2 cellular contexts compared by ENCODE assay signal in the genomic region with DNA sequence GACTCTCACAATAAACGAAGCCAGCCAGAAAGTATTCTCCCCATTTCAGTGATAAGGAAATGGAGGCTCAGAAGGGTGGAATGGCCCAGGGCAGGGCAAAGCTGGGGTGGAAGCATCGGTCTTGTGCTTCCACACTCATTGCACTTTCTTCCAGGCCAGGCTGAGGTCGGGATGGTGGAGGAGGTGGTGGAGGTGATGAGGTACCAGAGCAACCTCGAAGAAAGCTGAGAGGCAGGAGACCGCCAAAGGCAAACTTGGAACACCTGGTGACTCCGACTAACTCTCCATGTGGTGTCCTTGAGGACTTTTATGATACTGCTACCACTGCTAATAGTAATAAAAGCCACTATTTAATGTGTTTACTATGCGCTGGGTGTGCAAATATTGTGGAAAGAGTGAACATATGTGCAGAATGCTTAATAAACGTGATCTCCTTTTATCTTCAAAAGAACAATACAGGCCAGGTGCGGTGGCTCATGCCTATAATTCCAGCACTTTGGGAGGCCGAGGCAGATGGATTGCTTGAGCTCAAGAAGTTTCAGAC.
TF ChIP-seq lines count a peak whose summit lies in the region.

No MANE protein-coding gene starts in this region.

TF ChIP-seq in liver, 16 proteins besides CTCF, POLR2A, EP300 and RAD21:
- TF ChIP-seq YY1 (IDR thresholded peaks at IDR 0.05) (no peak), FOXA2 (IDR thresholded peaks at IDR 0.05) (no peak), EGR1 (IDR thresholded peaks at IDR 0.05; ENCODE audit: low read depth in 2 of 2) (no peak)

TF ChIP-seq in HepG2, 621 proteins besides CTCF, POLR2A, EP300 and RAD21:
- TF ChIP-seq ZFP82 (CRISPR knock-in tag; IDR thresholded peaks at IDR 0.05; ENCODE audit: borderline replicate concordance) (no peak), ZNF563 (CRISPR knock-in tag; IDR thresholded peaks at IDR 0.05) (no peak), NFKB2 (CRISPR knock-in tag; IDR thresholded peaks at IDR 0.05; ENCODE audit: borderline replicate concordance) (no peak), JUN (CRISPR knock-in tag; IDR thresholded peaks at IDR 0.05) (no peak), SNRNP70 (IDR thresholded peaks at IDR 0.05; ENCODE audit: low read depth, low read length) (no peak), FIP1L1 (IDR thresholded peaks at IDR 0.05; ENCODE audit: borderline replicate concordance, insufficient read depth, low read depth, low read length) (no peak), IKZF4 (CRISPR knock-in tag; IDR thresholded peaks at IDR 0.05; ENCODE audit: borderline replicate concordance, low read depth, not compliant biosample characterization) (no peak), DNMT3B (CRISPR knock-in tag; conservative IDR thresholded peaks at IDR 0.05) (no peak), TP53 (CRISPR knock-in tag; conservative IDR thresholded peaks at IDR 0.05) (no peak), ZFP1 (CRISPR knock-in tag; IDR thresholded peaks at IDR 0.05) (no peak), ZMYM3 (CRISPR knock-in tag; IDR thresholded peaks at IDR 0.05) (no peak), SMAD3 (CRISPR knock-in tag; IDR thresholded peaks at IDR 0.05) (no peak), NRL (CRISPR knock-in tag; IDR thresholded peaks at IDR 0.05; ENCODE audit: borderline replicate concordance) (no peak), YY1 (IDR thresholded peaks at IDR 0.05; ENCODE audit: insufficient read depth, insufficient replicate concordance, low read depth, low read length) (no peak), ZNF430 (CRISPR knock-in tag; IDR thresholded peaks at IDR 0.05) (no peak)
- TF ChIP-seq, protein P1, sequence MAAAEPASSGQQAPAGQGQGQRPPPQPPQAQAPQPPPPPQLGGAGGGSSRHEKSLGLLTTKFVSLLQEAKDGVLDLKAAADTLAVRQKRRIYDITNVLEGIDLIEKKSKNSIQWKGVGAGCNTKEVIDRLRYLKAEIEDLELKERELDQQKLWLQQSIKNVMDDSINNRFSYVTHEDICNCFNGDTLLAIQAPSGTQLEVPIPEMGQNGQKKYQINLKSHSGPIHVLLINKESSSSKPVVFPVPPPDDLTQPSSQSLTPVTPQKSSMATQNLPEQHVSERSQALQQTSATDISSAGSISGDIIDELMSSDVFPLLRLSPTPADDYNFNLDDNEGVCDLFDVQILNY (CRISPR knock-in tag; conservative IDR thresholded peaks at IDR 0.05), result no peak
- TF ChIP-seq, protein P2, sequence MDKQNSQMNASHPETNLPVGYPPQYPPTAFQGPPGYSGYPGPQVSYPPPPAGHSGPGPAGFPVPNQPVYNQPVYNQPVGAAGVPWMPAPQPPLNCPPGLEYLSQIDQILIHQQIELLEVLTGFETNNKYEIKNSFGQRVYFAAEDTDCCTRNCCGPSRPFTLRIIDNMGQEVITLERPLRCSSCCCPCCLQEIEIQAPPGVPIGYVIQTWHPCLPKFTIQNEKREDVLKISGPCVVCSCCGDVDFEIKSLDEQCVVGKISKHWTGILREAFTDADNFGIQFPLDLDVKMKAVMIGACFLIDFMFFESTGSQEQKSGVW (CRISPR knock-in tag; IDR thresholded peaks at IDR 0.05; ENCODE audit: borderline replicate concordance), result no peak
- TF ChIP-seq, protein P3, sequence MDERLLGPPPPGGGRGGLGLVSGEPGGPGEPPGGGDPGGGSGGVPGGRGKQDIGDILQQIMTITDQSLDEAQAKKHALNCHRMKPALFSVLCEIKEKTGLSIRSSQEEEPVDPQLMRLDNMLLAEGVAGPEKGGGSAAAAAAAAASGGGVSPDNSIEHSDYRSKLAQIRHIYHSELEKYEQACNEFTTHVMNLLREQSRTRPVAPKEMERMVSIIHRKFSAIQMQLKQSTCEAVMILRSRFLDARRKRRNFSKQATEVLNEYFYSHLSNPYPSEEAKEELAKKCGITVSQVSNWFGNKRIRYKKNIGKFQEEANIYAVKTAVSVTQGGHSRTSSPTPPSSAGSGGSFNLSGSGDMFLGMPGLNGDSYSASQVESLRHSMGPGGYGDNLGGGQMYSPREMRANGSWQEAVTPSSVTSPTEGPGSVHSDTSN (CRISPR knock-in tag; IDR thresholded peaks at IDR 0.05), result no peak
